15 cellular contexts compared by ENCODE assay signal in the genomic region with DNA sequence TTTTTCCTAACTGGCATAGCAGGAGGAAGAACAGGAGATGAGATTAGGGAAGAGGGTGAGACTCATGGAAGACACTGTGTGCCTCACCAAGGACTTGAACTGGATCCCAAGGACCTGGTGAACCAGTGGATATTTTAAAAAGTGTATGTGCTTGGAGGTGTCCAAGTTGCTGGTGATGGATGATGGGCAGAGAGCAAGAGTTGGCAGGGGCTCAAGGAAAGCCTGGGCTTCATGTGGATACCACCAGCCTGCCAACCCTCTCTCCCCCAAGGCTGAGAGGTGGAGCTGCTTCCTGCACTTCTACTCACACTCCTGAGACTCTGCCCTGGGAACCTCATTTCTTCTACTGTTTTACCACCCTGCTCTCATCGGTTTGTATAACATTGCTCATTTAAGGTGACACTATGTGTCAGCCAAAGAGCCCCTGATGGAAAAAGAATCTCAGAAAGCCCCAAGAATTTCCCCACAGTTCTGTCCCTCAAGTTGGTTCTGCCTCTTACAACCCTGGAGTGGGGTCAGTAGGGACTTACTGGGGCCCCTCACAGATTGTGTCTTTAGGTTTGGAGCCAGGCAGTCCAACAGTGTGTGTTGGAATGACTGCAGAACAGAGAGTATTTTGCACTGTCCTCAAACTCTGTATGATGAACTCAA. TPM values are rescaled to one million over a fixed set of nuclear protein-coding genes. Genes with fewer than 3 reads are reported as not detected.
DNase-seq lines count a peak whose midpoint lies in the region; ATAC-seq and TF ChIP-seq lines count a peak whose summit lies in the region.
"Had no signal": no experiment of that assay in that cellular context is flagged by ENCODE, and none has a peak within 500 bp of the region (broad histone marks: within the 10 kb centered on the region; RNA-seq: fewer than 3 reads in every experiment).

No MANE protein-coding gene starts in this region.

- POLR2A ChIA-PET in PC-9 (lab: Charles Lee; ENCODE audit: unreplicated experiment), result no interaction called here

- H3K9me3 ChIP-seq in PC-9 (ENCODE audit: insufficient read depth, low read depth), result no peaks in the 10 kb centered on the region
- H3K9me3 ChIP-seq: BE2C, Peyer's patch had no signal

- H3K9me3 Mint-ChIP-seq in natural killer cell treated with Interleukin-12 subunit alpha and Interleukin-12 subunit beta and Interleukin-15 and Interleukin-18, amount 100 ng/mL, for 72 hours, result no peaks in the 10 kb centered on the region
- no peaks in the 10 kb centered on the region for H3K9me3 Mint-ChIP-seq in natural killer cell
- no peaks in the 10 kb centered on the region for H3K9me3 Mint-ChIP-seq in activated T-helper 17 cell treated with anti-CD3 and anti-CD28 coated beads, Interleukin-2, amount 50 U/mL, for 72 hours

- peaks cover 12% of the 10 kb centered on the region for H3K4me1 ChIP-seq in PC-9 (replicated peaks; ENCODE audit: insufficient read depth)

- no peaks in the 10 kb centered on the region for H3K36me3 Mint-ChIP-seq in natural killer cell treated with Interleukin-12 subunit alpha and Interleukin-12 subunit beta and Interleukin-15 and Interleukin-18, amount 100 ng/mL, for 72 hours
- no peaks in the 10 kb centered on the region for H3K36me3 Mint-ChIP-seq in natural killer cell
- no peaks in the 10 kb centered on the region for H3K36me3 Mint-ChIP-seq in activated T-helper 17 cell treated with anti-CD3 and anti-CD28 coated beads, Interleukin-2, amount 50 U/mL, for 72 hours (ENCODE audit: low read depth)

- H3K27me3 Mint-ChIP-seq in natural killer cell treated with Interleukin-12 subunit alpha and Interleukin-12 subunit beta and Interleukin-15 and Interleukin-18, amount 100 ng/mL, for 72 hours, result no peaks in the 10 kb centered on the region
- H3K27me3 Mint-ChIP-seq in natural killer cell (ENCODE audit: low read depth in 2 of 2), result peaks cover 0 to 2% of the 10 kb centered on the region in 2 donors
- no peaks in the 10 kb centered on the region for H3K27me3 Mint-ChIP-seq in activated T-helper 17 cell treated with anti-CD3 and anti-CD28 coated beads, Interleukin-2, amount 50 U/mL, for 72 hours

- no peaks in the 10 kb centered on the region for H4K20me1 ChIP-seq in PC-9 (ENCODE audit: insufficient read depth)

- ATAC-seq in natural killer cell treated with Interleukin-12 subunit alpha and Interleukin-12 subunit beta and Interleukin-15 and Interleukin-18, amount 100 ng/mL, for 72 hours, result peak; percentile 60 to 69
- ATAC-seq in natural killer cell, result no peak
- peak; percentile 73 for ATAC-seq in HG02798 (IDR thresholded peaks at IDR 0.05; ENCODE audit: poor library complexity, unreplicated experiment)
- peak; percentile 89 for ATAC-seq in activated T-helper 17 cell treated with anti-CD3 and anti-CD28 coated beads, Interleukin-2, amount 50 U/mL, for 72 hours (replicated peaks)
- no peak for ATAC-seq in GM19324 (IDR thresholded peaks at IDR 0.05; ENCODE audit: low FRiP score, unreplicated experiment)
- ATAC-seq: esophagus mucosa, left colon had no signal

- no peak for DNase-seq in natural killer cell treated with Interleukin-12 subunit alpha and Interleukin-12 subunit beta and Interleukin-15 and Interleukin-18, amount 100 ng/mL, for 72 hours (ENCODE audit: low spot score)
- DNase-seq in natural killer cell, result no peak
- DNase-seq in PC-9, result no peak
- no peak for DNase-seq in medulla oblongata (ENCODE audit: extremely low spot score)
- no peak for DNase-seq in NCI-H345 (lab: John Stamatoyannopoulos, UW)
- DNase-seq: amniotic stem cell, BE2C, left colon, NCI-H1694, Peyer's patch had no signal

- H3K4me3 ChIP-seq in PC-9, result no peak overlapping the region
- H3K4me3 ChIP-seq: Peyer's patch had no signal

- no peaks in the 10 kb centered on the region for H3K9me2 ChIP-seq in PC-9 (ENCODE audit: insufficient read depth)

- no peaks in the 10 kb centered on the region for H3F3A ChIP-seq in PC-9 (ENCODE audit: insufficient read depth, low read depth)

- peak overlapping the region; percentile 10 for H3K4me3 Mint-ChIP-seq in natural killer cell treated with Interleukin-12 subunit alpha and Interleukin-12 subunit beta and Interleukin-15 and Interleukin-18, amount 100 ng/mL, for 72 hours
- H3K4me3 Mint-ChIP-seq in natural killer cell, result no peak overlapping the region
- no peak overlapping the region for H3K4me3 Mint-ChIP-seq in activated T-helper 17 cell treated with anti-CD3 and anti-CD28 coated beads, Interleukin-2, amount 50 U/mL, for 72 hours

- CTCF ChIA-PET in PC-9 (lab: Charles Lee), result no interaction called here

- H3K27ac ChIP-seq in PC-9, result no peak overlapping the region
- H3K27ac ChIP-seq: HL-60, Peyer's patch had no signal

- no peaks in the 10 kb centered on the region; the same call in 1 of the 2 replicates for H3K27me3 ChIP-seq in PC-9 (ENCODE audit: insufficient read depth, low read depth)
- H3K27me3 ChIP-seq: BE2C, Peyer's patch had no signal

- no peak overlapping the region for H3K4me2 ChIP-seq in PC-9

- H3K4me1 Mint-ChIP-seq in natural killer cell treated with Interleukin-12 subunit alpha and Interleukin-12 subunit beta and Interleukin-15 and Interleukin-18, amount 100 ng/mL, for 72 hours (ENCODE audit: low read depth in 2 of 2), result peaks cover 12 to 24% of the 10 kb centered on the region in 2 donors
- H3K4me1 Mint-ChIP-seq in natural killer cell, result peaks cover 6 to 19% of the 10 kb centered on the region in 2 donors
- H3K4me1 Mint-ChIP-seq in activated T-helper 17 cell treated with anti-CD3 and anti-CD28 coated beads, Interleukin-2, amount 50 U/mL, for 72 hours, result peaks cover 15% of the 10 kb centered on the region

- no peak overlapping the region for H2AFZ ChIP-seq in PC-9

- no TSS peak for BruUV-seq in PC-9 (replicated peaks; lab: Mats Ljungman, UMichigan)

- no peaks in the 10 kb centered on the region for H3K79me2 ChIP-seq in PC-9 (ENCODE audit: low read depth)

- TF ChIP-seq CTCF in natural killer cell (IDR thresholded peaks at IDR 0.05) (no peak), PC-9 (conservative IDR thresholded peaks at IDR 0.05) (no peak)

- peak overlapping the region; percentile 58 for H3K27ac Mint-ChIP-seq in natural killer cell treated with Interleukin-12 subunit alpha and Interleukin-12 subunit beta and Interleukin-15 and Interleukin-18, amount 100 ng/mL, for 72 hours
- peak overlapping the region in 1 of 2 donors; percentile 72 for H3K27ac Mint-ChIP-seq in natural killer cell
- peak overlapping the region; percentile 58 for H3K27ac Mint-ChIP-seq in activated T-helper 17 cell treated with anti-CD3 and anti-CD28 coated beads, Interleukin-2, amount 50 U/mL, for 72 hours

- no peaks in the 10 kb centered on the region for H3K36me3 ChIP-seq in PC-9 (ENCODE audit: low read depth)
- H3K36me3 ChIP-seq: Peyer's patch had no signal

- intact Hi-C loops in natural killer cell (cut with micrococcal nuclease), result no loop called here
- intact Hi-C loops in PC-9 (cut with micrococcal nuclease; ENCODE audit: unreplicated experiment), result loop anchor here (5.0 kb wide), 1 partner anchor 57 kb away; a partner anchor contains a TSS

RNA-seq across cellular contexts. Expression of a gene that starts 56.2 kb away (rescaled TPM):
- 10 to 100 TPM; 36.7 to 48.6 TPM for total RNA-seq in natural killer cell treated with Interleukin-12 subunit alpha and Interleukin-12 subunit beta and Interleukin-15 and Interleukin-18, amount 100 ng/mL, for 72 hours
- total RNA-seq in natural killer cell (100 to 1,000 TPM; 199 to 241 (median 222) TPM), PC-9 (2021) (92.4 and 96.4 TPM in 2 replicates)
- total RNA-seq in activated T-helper 17 cell treated with anti-CD3 and anti-CD28 coated beads, Interleukin-2, amount 50 U/mL, for 72 hours, result 100 to 1,000 TPM in 1 of 2 donors, 10 to 100 TPM in 1; 59.0 to 140 TPM

Comparison
In these comparisons a context has a peak if more than half of its experiments do, and no peak if none do; other contexts are left out.
1. ATAC-seq: peak in natural killer cell treated with Interleukin-12 subunit alpha and Interleukin-12 subunit beta and Interleukin-15 and Interleukin-18, amount 100 ng/mL, for 72 hours (2 of 2), HG02798 (single experiment) and activated T-helper 17 cell treated with anti-CD3 and anti-CD28 coated beads, Interleukin-2, amount 50 U/mL, for 72 hours (single experiment); none in natural killer cell (0 of 3) and GM19324 (single experiment).